ENCODE assay signal across 1 cellular context in the genomic region with DNA sequence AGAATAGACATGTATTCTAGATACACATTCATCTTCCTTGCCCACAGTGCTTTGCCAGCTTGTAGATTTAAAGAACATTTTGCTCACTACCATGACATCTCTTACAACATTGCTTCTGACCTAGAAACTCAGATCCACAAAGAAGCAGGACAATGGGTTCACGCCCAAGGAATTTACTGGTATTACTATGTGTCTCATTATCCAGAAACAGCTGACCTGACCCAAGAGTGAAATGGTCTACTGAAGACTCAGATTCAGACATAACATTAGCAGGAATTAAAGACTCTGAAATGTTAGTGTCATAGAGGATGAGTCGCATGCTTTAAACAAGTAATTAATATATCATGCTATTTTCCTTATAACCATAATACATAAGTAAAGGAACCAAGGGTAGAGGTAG.
TF ChIP-seq lines count a peak whose summit lies in the region.

No MANE protein-coding gene starts in this region.

TF ChIP-seq in H1, 55 proteins besides CTCF, POLR2A, EP300 and RAD21 (continued from another document):
- TF ChIP-seq JUND (IDR thresholded peaks at IDR 0.05; ENCODE audit: low read length) (no peak), ASH2L (IDR thresholded peaks at IDR 0.05; ENCODE audit: low read length) (no peak), KDM4A (IDR thresholded peaks at IDR 0.05; ENCODE audit: low read depth, low read length, severe bottlenecking) (no peak), SAP30 (IDR thresholded peaks at IDR 0.05; ENCODE audit: insufficient read depth, insufficient replicate concordance, low read length) (no peak), MAX (IDR thresholded peaks at IDR 0.05) (no peak), SIN3A (conservative IDR thresholded peaks at IDR 0.05 in 1 of 2, IDR thresholded peaks at IDR 0.05 in 1 of 2; ENCODE audit: low read depth in 1 of 2, low read length in 2 of 2) (no peak), EZH2 (IDR thresholded peaks at IDR 0.05; ENCODE audit: low read depth, low read length, severe bottlenecking) (no peak), SP4 (IDR thresholded peaks at IDR 0.05; ENCODE audit: low read length) (no peak), JUN (IDR thresholded peaks at IDR 0.05; ENCODE audit: low read depth, low read length) (no peak)
- TF ChIP-seq, protein P1, sequence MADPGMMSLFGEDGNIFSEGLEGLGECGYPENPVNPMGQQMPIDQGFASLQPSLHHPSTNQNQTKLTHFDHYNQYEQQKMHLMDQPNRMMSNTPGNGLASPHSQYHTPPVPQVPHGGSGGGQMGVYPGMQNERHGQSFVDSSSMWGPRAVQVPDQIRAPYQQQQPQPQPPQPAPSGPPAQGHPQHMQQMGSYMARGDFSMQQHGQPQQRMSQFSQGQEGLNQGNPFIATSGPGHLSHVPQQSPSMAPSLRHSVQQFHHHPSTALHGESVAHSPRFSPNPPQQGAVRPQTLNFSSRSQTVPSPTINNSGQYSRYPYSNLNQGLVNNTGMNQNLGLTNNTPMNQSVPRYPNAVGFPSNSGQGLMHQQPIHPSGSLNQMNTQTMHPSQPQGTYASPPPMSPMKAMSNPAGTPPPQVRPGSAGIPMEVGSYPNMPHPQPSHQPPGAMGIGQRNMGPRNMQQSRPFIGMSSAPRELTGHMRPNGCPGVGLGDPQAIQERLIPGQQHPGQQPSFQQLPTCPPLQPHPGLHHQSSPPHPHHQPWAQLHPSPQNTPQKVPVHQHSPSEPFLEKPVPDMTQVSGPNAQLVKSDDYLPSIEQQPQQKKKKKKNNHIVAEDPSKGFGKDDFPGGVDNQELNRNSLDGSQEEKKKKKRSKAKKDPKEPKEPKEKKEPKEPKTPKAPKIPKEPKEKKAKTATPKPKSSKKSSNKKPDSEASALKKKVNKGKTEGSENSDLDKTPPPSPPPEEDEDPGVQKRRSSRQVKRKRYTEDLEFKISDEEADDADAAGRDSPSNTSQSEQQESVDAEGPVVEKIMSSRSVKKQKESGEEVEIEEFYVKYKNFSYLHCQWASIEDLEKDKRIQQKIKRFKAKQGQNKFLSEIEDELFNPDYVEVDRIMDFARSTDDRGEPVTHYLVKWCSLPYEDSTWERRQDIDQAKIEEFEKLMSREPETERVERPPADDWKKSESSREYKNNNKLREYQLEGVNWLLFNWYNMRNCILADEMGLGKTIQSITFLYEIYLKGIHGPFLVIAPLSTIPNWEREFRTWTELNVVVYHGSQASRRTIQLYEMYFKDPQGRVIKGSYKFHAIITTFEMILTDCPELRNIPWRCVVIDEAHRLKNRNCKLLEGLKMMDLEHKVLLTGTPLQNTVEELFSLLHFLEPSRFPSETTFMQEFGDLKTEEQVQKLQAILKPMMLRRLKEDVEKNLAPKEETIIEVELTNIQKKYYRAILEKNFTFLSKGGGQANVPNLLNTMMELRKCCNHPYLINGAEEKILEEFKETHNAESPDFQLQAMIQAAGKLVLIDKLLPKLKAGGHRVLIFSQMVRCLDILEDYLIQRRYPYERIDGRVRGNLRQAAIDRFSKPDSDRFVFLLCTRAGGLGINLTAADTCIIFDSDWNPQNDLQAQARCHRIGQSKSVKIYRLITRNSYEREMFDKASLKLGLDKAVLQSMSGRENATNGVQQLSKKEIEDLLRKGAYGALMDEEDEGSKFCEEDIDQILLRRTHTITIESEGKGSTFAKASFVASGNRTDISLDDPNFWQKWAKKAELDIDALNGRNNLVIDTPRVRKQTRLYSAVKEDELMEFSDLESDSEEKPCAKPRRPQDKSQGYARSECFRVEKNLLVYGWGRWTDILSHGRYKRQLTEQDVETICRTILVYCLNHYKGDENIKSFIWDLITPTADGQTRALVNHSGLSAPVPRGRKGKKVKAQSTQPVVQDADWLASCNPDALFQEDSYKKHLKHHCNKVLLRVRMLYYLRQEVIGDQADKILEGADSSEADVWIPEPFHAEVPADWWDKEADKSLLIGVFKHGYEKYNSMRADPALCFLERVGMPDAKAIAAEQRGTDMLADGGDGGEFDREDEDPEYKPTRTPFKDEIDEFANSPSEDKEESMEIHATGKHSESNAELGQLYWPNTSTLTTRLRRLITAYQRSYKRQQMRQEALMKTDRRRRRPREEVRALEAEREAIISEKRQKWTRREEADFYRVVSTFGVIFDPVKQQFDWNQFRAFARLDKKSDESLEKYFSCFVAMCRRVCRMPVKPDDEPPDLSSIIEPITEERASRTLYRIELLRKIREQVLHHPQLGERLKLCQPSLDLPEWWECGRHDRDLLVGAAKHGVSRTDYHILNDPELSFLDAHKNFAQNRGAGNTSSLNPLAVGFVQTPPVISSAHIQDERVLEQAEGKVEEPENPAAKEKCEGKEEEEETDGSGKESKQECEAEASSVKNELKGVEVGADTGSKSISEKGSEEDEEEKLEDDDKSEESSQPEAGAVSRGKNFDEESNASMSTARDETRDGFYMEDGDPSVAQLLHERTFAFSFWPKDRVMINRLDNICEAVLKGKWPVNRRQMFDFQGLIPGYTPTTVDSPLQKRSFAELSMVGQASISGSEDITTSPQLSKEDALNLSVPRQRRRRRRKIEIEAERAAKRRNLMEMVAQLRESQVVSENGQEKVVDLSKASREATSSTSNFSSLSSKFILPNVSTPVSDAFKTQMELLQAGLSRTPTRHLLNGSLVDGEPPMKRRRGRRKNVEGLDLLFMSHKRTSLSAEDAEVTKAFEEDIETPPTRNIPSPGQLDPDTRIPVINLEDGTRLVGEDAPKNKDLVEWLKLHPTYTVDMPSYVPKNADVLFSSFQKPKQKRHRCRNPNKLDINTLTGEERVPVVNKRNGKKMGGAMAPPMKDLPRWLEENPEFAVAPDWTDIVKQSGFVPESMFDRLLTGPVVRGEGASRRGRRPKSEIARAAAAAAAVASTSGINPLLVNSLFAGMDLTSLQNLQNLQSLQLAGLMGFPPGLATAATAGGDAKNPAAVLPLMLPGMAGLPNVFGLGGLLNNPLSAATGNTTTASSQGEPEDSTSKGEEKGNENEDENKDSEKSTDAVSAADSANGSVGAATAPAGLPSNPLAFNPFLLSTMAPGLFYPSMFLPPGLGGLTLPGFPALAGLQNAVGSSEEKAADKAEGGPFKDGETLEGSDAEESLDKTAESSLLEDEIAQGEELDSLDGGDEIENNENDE (IDR thresholded peaks at IDR 0.05; ENCODE audit: insufficient replicate concordance, low read length): no peak
- TF ChIP-seq, protein P2, sequence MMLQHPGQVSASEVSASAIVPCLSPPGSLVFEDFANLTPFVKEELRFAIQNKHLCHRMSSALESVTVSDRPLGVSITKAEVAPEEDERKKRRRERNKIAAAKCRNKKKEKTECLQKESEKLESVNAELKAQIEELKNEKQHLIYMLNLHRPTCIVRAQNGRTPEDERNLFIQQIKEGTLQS (IDR thresholded peaks at IDR 0.05; ENCODE audit: insufficient read depth, low read depth, low read length): no peak
